1 cellular context compared by ENCODE assay signal in genomic region chr3:72152551-72153476, GRCh38.
TF ChIP-seq lines count a peak whose summit lies in the region.

No MANE protein-coding gene starts in this region.

TF ChIP-seq in K562, 482 proteins besides CTCF, POLR2A, EP300 and RAD21 (continued from another document):
- TF ChIP-seq PRDM10 (IDR thresholded peaks at IDR 0.05; ENCODE audit: partially characterized antibody), result peak; percentile 99
- TF ChIP-seq FIP1L1 (IDR thresholded peaks at IDR 0.05; ENCODE audit: low read depth, low read length, poor library complexity, severe bottlenecking), result no peak
- no peak for TF ChIP-seq ZNF655 (CRISPR knock-in tag; IDR thresholded peaks at IDR 0.05)
- peak; percentile 19 for TF ChIP-seq TAF9B (IDR thresholded peaks at IDR 0.05; ENCODE audit: partially characterized antibody)
- peak; percentile 33; the same call in 1 of the 2 replicates for TF ChIP-seq PHF8 (IDR thresholded peaks at IDR 0.05; ENCODE audit: borderline replicate concordance, low read length)
- TF ChIP-seq FOXK2 (conservative IDR thresholded peaks at IDR 0.05 in 1 of 2, IDR thresholded peaks at IDR 0.05 in 1 of 2; ENCODE audit: low read depth in 2 of 2), result peak in 1 of 2 experiments; percentile 99; a peak in 2 of 4 replicates
- 0 out of 2 replicates have a peak, but pooled peaks have one; percentile 21 for TF ChIP-seq CTBP1 (IDR thresholded peaks at IDR 0.05; ENCODE audit: borderline replicate concordance)
- no peak for TF ChIP-seq SRSF9 (IDR thresholded peaks at IDR 0.05; ENCODE audit: borderline replicate concordance, low read depth, low read length)
- TF ChIP-seq WHSC1 (IDR thresholded peaks at IDR 0.05; ENCODE audit: low read length), result no peak
- TF ChIP-seq ILF3 (IDR thresholded peaks at IDR 0.05; ENCODE audit: borderline replicate concordance), result no peak
- TF ChIP-seq GTF2E2 (tag; IDR thresholded peaks at IDR 0.05), result peak; percentile 60; the same call in 1 of the 2 replicates
- TF ChIP-seq KAT7 (CRISPR knock-in tag; IDR thresholded peaks at IDR 0.05; ENCODE audit: borderline replicate concordance), result 0 out of 2 replicates have a peak, but pooled peaks have one; percentile 24
- peak; percentile 35; the same call in 1 of the 2 replicates for TF ChIP-seq ZNF766 (CRISPR knock-in tag; conservative IDR thresholded peaks at IDR 0.05)
- TF ChIP-seq ZNF253 (CRISPR knock-in tag; conservative IDR thresholded peaks at IDR 0.05), result no peak
- TF ChIP-seq MAFG (tag; conservative IDR thresholded peaks at IDR 0.05), result no peak
